Comparison of ENCODE assay signal across 18 cellular contexts in genomic region chr13:38850868-38851626, GRCh38.
A peak's percentile ranks its signal among the peaks of the same experiment; 100 is the strongest.
DNase-seq lines count a peak whose midpoint lies in the region; ATAC-seq lines count a peak whose summit lies in the region.
"Had no signal": no experiment of that assay in that cellular context is flagged by ENCODE, and none has a peak within 500 bp of the region (broad histone marks: within the 10 kb centered on the region; RNA-seq: fewer than 3 reads in every experiment).

No MANE protein-coding gene starts in this region.

- no peak for DNase-seq in stimulated activated CD8-positive, alpha-beta memory T cell treated with anti-CD3 and anti-CD28 coated beads, Interleukin-4, amount 100 ng/mL, for 48 hours
- DNase-seq in MV-4-11 (lab: John Stamatoyannopoulos, UW) (no peak), DMS153 treated with DMSO at 0.1 percent for 48 hours (lab: John Stamatoyannopoulos, UW; ENCODE audit: unreplicated experiment) (no peak), GM03348 (ENCODE audit: low spot score) (no peak)
- DNase-seq: activated CD4-positive, alpha-beta T cell treated with anti-CD3 and anti-CD28 coated beads for 36 hours; activated naive CD4-positive, alpha-beta T cell treated with Interleukin-2 at 50 U/mL for 16 hours; CD4-positive, alpha-beta T cell; endodermal cell; HCEC 1CT; NCI-H2081 treated with DMSO at 0.1 percent for 48 hours; NCI-H526 treated with DMSO at 0.1 percent for 48 hours; OCI-M1; stimulated activated CD4-positive, alpha-beta T cell treated with anti-CD3 and anti-CD28 coated beads, Interleukin-15, amount 100 ng/mL, for 24 hours; T1000 had no signal

- ATAC-seq in GM18519 (IDR thresholded peaks at IDR 0.05; ENCODE audit: low FRiP score, unreplicated experiment) = peak; percentile 75
- ATAC-seq in GM21515 (IDR thresholded peaks at IDR 0.05; ENCODE audit: unreplicated experiment) = peak; percentile 75
- peak; percentile 76 for ATAC-seq in HG02884 (IDR thresholded peaks at IDR 0.05; ENCODE audit: unreplicated experiment)
- ATAC-seq in HG03558 (IDR thresholded peaks at IDR 0.05; ENCODE audit: extremely low read depth, unreplicated experiment) = peak; percentile 42
- ATAC-seq: activated CD4-positive, alpha-beta T cell treated with anti-CD3 and anti-CD28 coated beads for 36 hours had no signal
